ENCODE assay signal across 8 cellular contexts in genomic region chr6:27836783-27837635, GRCh38.
DNase-seq lines count a peak whose midpoint lies in the region; ATAC-seq lines count a peak whose summit lies in the region.

No MANE protein-coding gene starts in this region.

- ATAC-seq in GM18520 (IDR thresholded peaks at IDR 0.05; ENCODE audit: unreplicated experiment) (peak; percentile 28), HG03432 (IDR thresholded peaks at IDR 0.05; ENCODE audit: unreplicated experiment) (peak; percentile 35)
- ATAC-seq in effector memory CD8-positive, alpha-beta T cell (replicated peaks): peak; percentile 44
- peak; percentile 76 for ATAC-seq in stimulated activated naive CD8-positive, alpha-beta T cell treated with anti-CD3 and anti-CD28 coated beads, Interleukin-15, amount 100 ng/mL, for 72 hours

- DNase-seq in AG08395 (ENCODE audit: low spot score) (peak; percentile 54), NCI-H510A (lab: John Stamatoyannopoulos, UW) (peak; percentile 79), lung microvascular endothelial cell (ENCODE audit: low read depth in 2 of 2) (peak; percentile 71 to 86)
- peak; percentile 39 to 41 for DNase-seq in activated CD4-positive, alpha-beta T cell treated with anti-CD3 and anti-CD28 coated beads for 4 hours
- DNase-seq in effector memory CD8-positive, alpha-beta T cell: peak; percentile 47 to 64 (median 50)
- peak; percentile 66 to 82 for DNase-seq in stimulated activated naive CD8-positive, alpha-beta T cell treated with anti-CD3 and anti-CD28 coated beads, Interleukin-15, amount 100 ng/mL, for 72 hours

- H3K36me3 Mint-ChIP-seq in effector memory CD8-positive, alpha-beta T cell (ENCODE audit: insufficient read depth): peaks cover 4% of the 10 kb centered on the region

- peaks cover 0 to 10% of the 10 kb centered on the region in 2 donors for H3K27me3 Mint-ChIP-seq in effector memory CD8-positive, alpha-beta T cell
- H3K27me3 Mint-ChIP-seq in stimulated activated naive CD8-positive, alpha-beta T cell treated with anti-CD3 and anti-CD28 coated beads, Interleukin-15, amount 100 ng/mL, for 72 hours: no peaks in the 10 kb centered on the region

- H3K9me3 Mint-ChIP-seq in effector memory CD8-positive, alpha-beta T cell: no peaks in the 10 kb centered on the region
- H3K9me3 Mint-ChIP-seq in stimulated activated naive CD8-positive, alpha-beta T cell treated with anti-CD3 and anti-CD28 coated beads, Interleukin-15, amount 100 ng/mL, for 72 hours: no peaks in the 10 kb centered on the region

- H3K4me1 Mint-ChIP-seq in effector memory CD8-positive, alpha-beta T cell (ENCODE audit: low read depth in 2 of 2): peaks cover 13 to 24% of the 10 kb centered on the region in 2 donors
- H3K4me1 Mint-ChIP-seq in stimulated activated naive CD8-positive, alpha-beta T cell treated with anti-CD3 and anti-CD28 coated beads, Interleukin-15, amount 100 ng/mL, for 72 hours: peaks cover 26% of the 10 kb centered on the region

- H3K4me3 Mint-ChIP-seq in effector memory CD8-positive, alpha-beta T cell: no peak overlapping the region
- H3K4me3 Mint-ChIP-seq in stimulated activated naive CD8-positive, alpha-beta T cell treated with anti-CD3 and anti-CD28 coated beads, Interleukin-15, amount 100 ng/mL, for 72 hours: no peak overlapping the region

- H3K27ac Mint-ChIP-seq in effector memory CD8-positive, alpha-beta T cell: no peak overlapping the region
- no peak overlapping the region for H3K27ac Mint-ChIP-seq in stimulated activated naive CD8-positive, alpha-beta T cell treated with anti-CD3 and anti-CD28 coated beads, Interleukin-15, amount 100 ng/mL, for 72 hours

Comparison
In these comparisons a context has a peak if more than half of its experiments do, and no peak if none do; other contexts are left out.
1. Peak in every context shown above with its lines: DNase-seq and ATAC-seq.